In the genomic region with DNA sequence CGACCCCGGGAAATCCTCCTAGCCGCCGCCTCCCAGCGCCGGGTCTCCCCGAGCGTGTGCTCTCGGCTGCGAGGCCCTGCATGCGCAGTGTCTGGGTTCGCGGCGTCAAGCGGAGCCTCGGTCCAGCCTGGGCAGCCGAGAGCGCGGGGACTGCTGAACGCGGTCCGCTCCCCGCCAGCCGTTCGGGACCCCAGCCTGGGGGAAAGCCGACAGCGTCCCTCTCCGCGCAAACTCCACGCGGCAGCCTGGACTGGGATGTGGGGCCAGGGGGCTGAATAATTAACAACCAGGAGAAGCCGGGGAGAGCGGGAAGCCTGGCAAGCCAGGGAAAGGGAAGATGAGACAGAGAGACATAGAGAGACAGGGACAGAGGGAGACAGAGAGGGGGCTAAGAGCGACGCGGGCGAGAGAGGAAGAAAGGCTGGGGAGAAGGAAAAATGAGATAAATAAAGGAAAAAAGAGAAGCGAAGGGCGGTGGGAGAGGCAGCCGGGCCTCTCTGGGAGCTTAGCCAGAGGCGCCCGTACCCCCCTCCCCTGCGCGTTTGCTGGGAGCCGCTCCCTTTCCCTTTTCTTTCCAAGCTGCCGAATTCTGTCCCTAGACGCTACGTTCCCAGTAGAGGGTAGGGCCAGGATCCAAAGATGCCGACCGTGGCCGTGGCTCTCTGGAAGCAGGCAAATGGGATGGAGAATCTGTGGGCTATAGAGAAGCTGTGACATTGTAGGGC, we compare ENCODE assay signal across 8 cellular contexts.
DNase-seq lines count a peak whose midpoint lies in the region; ATAC-seq, FAIRE-seq and TF ChIP-seq lines count a peak whose summit lies in the region.

No MANE protein-coding gene starts in this region.

- H3K4me3 Mint-ChIP-seq in naive thymus-derived CD8-positive, alpha-beta T cell, result peak overlapping the region in 9 of 10 donors; percentile 6 to 90 (median 61)

- peaks cover 75 to 100% (median 86%) of the 10 kb centered on the region in 5 donors for H3K27me3 Mint-ChIP-seq in naive thymus-derived CD8-positive, alpha-beta T cell

- TF ChIP-seq CTCF in A549 (IDR thresholded peaks at IDR 0.05) (no peak), dorsolateral prefrontal cortex (IDR thresholded peaks at IDR 0.05 in 54 of 56, conservative IDR thresholded peaks at IDR 0.05 in 2 of 56; ENCODE audit: low read depth in 1 of 56, partially characterized antibody in 56 of 56) (no peak), foreskin keratinocyte (conservative IDR thresholded peaks at IDR 0.05) (no peak)

- POLR2A ChIA-PET in A549 (lab: Yijun Ruan, JAX), result no interaction called here
- POLR2A ChIA-PET in naive thymus-derived CD8-positive, alpha-beta T cell (lab: Charles Lee), result interaction anchor here (0.6 to 1.5 kb wide), 3 partner anchors 9 to 508 kb away, joined by 3 read pairs; no protein-coding TSS in a partner anchor

- H3K36me3 ChIP-seq in HUES6 (ENCODE audit: control insufficient read depth, insufficient read depth, low read length), result no peaks in the 10 kb centered on the region

- no peak overlapping the region for H3K9ac ChIP-seq in HUES6 (ENCODE audit: low read length)

- peaks cover 0 to 6% (median 0%) of the 10 kb centered on the region in 9 donors for H3K9me3 Mint-ChIP-seq in naive thymus-derived CD8-positive, alpha-beta T cell

- peaks cover 100% of the 10 kb centered on the region for H3K27me3 ChIP-seq in HUES6 (ENCODE audit: control insufficient read depth, insufficient read depth, low read length)
- H3K27me3 ChIP-seq in dorsolateral prefrontal cortex, result peaks cover 0 to 61% (median 6%) of the 10 kb centered on the region in 45 donors
- H3K27me3 ChIP-seq in foreskin keratinocyte, result peaks cover 100% of the 10 kb centered on the region

- no peak for TF ChIP-seq EP300 in A549 (IDR thresholded peaks at IDR 0.05)

- ATAC-seq in A549 (no peak), foreskin keratinocyte (no peak)
- peak; percentile 41 to 45 for ATAC-seq in naive thymus-derived CD8-positive, alpha-beta T cell

- peaks cover 16 to 45% (median 31%) of the 10 kb centered on the region in 4 donors for H3K4me1 Mint-ChIP-seq in naive thymus-derived CD8-positive, alpha-beta T cell

- no peak for FAIRE-seq in A549 (lab: Jason Lieb, UNC)

- H3K9me3 ChIP-seq in A549, result no peaks in the 10 kb centered on the region
- H3K9me3 ChIP-seq in HUES6 (ENCODE audit: control insufficient read depth, insufficient read depth, low read depth, low read length), result no peaks in the 10 kb centered on the region

- 86% methylated on average over 34 of the region's 51 CpGs for WGBS in A549 (ENCODE audit: missing lambda C conversion rate)

- H3K36me3 Mint-ChIP-seq in naive thymus-derived CD8-positive, alpha-beta T cell, result peaks cover 0 to 7% (median 0%) of the 10 kb centered on the region in 3 donors

- H3K27ac ChIP-seq in A549, result peak overlapping the region in 1 of 2 experiments; percentile 26; a peak in 1 of 6 replicates
- H3K27ac ChIP-seq in HUES6 (ENCODE audit: low read depth, low read length), result no peak overlapping the region
- H3K27ac ChIP-seq in dorsolateral prefrontal cortex, result peak overlapping the region in 58 of 59 donors; percentile 44 to 100 (median 88)
- no peak overlapping the region for H3K27ac ChIP-seq in foreskin keratinocyte

- CTCF ChIA-PET in A549 (lab: Yijun Ruan, JAX), result interaction anchor here (1.1 to 10.4 kb wide), 8 partner anchors 9 to 340 kb away, joined by 3 to 146 read pairs (median 5); no protein-coding TSS in a partner anchor

- H3K4me3 ChIP-seq in A549, result peak overlapping the region; percentile 25; the same call in 2 of the 3 replicates
- H3K4me3 ChIP-seq in HUES6 (ENCODE audit: low read depth, low read length), result peak overlapping the region; percentile 43
- H3K4me3 ChIP-seq in dorsolateral prefrontal cortex, result peak overlapping the region; percentile 27 to 75 (median 62)

- H3K4me1 ChIP-seq in A549, result no peaks in the 10 kb centered on the region
- peaks cover 57% of the 10 kb centered on the region for H3K4me1 ChIP-seq in HUES6 (ENCODE audit: control insufficient read depth, insufficient read depth, low read length)
- no peaks in the 10 kb centered on the region for H3K4me1 ChIP-seq in foreskin keratinocyte

- peak overlapping the region in 1 of 10 donors; percentile 65 for H3K27ac Mint-ChIP-seq in naive thymus-derived CD8-positive, alpha-beta T cell

- TF ChIP-seq RAD21 in A549 (conservative IDR thresholded peaks at IDR 0.05 in 1 of 2, IDR thresholded peaks at IDR 0.05 in 1 of 2), result no peak

- DNase-seq in A549 (ENCODE audit: low read depth in 1 of 2, low spot score in 1 of 2), result no peak
- no peak for DNase-seq in dorsolateral prefrontal cortex
- peak in 1 of 10 donors; percentile 15 for DNase-seq in naive thymus-derived CD8-positive, alpha-beta T cell
- no peak for DNase-seq in DMS114 treated with DMSO at 0.1 percent for 48 hours (lab: John Stamatoyannopoulos, UW; ENCODE audit: unreplicated experiment)
- DNase-seq in stimulated activated CD8-positive, alpha-beta memory T cell treated with anti-CD3 and anti-CD28 coated beads, Interleukin-4, amount 100 ng/mL, for 48 hours, result no peak
- DNase-seq in foreskin keratinocyte, result no peak
- DNase-seq in HuH-7 (ENCODE audit: low spot score), result no peak

- TF ChIP-seq POLR2A in A549 (IDR thresholded peaks at IDR 0.05; ENCODE audit: low read length), result no peak

- peak overlapping the region; percentile 71 for H3K4me2 ChIP-seq in A549

- intact Hi-C loops in dorsolateral prefrontal cortex (cut with DNase I), result loop anchor here in 1 of 2 donors (2.0 kb wide), 1 partner anchor 16 kb away; no protein-coding TSS in a partner anchor

TF ChIP-seq in A549, 52 proteins besides CTCF, POLR2A, EP300 and RAD21:
- TF ChIP-seq MAFK (IDR thresholded peaks at IDR 0.05; ENCODE audit: partially characterized antibody), result no peak
- no peak for TF ChIP-seq ZFP36 (IDR thresholded peaks at IDR 0.05; ENCODE audit: borderline replicate concordance, partially characterized antibody)
- TF ChIP-seq, protein P1, sequence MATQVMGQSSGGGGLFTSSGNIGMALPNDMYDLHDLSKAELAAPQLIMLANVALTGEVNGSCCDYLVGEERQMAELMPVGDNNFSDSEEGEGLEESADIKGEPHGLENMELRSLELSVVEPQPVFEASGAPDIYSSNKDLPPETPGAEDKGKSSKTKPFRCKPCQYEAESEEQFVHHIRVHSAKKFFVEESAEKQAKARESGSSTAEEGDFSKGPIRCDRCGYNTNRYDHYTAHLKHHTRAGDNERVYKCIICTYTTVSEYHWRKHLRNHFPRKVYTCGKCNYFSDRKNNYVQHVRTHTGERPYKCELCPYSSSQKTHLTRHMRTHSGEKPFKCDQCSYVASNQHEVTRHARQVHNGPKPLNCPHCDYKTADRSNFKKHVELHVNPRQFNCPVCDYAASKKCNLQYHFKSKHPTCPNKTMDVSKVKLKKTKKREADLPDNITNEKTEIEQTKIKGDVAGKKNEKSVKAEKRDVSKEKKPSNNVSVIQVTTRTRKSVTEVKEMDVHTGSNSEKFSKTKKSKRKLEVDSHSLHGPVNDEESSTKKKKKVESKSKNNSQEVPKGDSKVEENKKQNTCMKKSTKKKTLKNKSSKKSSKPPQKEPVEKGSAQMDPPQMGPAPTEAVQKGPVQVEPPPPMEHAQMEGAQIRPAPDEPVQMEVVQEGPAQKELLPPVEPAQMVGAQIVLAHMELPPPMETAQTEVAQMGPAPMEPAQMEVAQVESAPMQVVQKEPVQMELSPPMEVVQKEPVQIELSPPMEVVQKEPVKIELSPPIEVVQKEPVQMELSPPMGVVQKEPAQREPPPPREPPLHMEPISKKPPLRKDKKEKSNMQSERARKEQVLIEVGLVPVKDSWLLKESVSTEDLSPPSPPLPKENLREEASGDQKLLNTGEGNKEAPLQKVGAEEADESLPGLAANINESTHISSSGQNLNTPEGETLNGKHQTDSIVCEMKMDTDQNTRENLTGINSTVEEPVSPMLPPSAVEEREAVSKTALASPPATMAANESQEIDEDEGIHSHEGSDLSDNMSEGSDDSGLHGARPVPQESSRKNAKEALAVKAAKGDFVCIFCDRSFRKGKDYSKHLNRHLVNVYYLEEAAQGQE (IDR thresholded peaks at IDR 0.05), result no peak
- TF ChIP-seq HOXB13 (CRISPR knock-in tag; IDR thresholded peaks at IDR 0.05; ENCODE audit: low read depth), result no peak
- TF ChIP-seq JUNB (IDR thresholded peaks at IDR 0.05), result no peak
- TF ChIP-seq BHLHE40 (IDR thresholded peaks at IDR 0.05; ENCODE audit: low read depth, low read length), result no peak
- TF ChIP-seq HOXA7 (CRISPR knock-in tag; IDR thresholded peaks at IDR 0.05), result no peak
- TF ChIP-seq, protein P2, sequence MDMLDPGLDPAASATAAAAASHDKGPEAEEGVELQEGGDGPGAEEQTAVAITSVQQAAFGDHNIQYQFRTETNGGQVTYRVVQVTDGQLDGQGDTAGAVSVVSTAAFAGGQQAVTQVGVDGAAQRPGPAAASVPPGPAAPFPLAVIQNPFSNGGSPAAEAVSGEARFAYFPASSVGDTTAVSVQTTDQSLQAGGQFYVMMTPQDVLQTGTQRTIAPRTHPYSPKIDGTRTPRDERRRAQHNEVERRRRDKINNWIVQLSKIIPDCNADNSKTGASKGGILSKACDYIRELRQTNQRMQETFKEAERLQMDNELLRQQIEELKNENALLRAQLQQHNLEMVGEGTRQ (IDR thresholded peaks at IDR 0.05), result no peak
- TF ChIP-seq CBX2 (IDR thresholded peaks at IDR 0.05; ENCODE audit: borderline replicate concordance, low read depth), result no peak

Comparison
In these comparisons a context has a peak if more than half of its experiments do, and no peak if none do; other contexts are left out.
1. ATAC-seq: peak in naive thymus-derived CD8-positive, alpha-beta T cell (2 of 2); none in A549 (0 of 2) and foreskin keratinocyte (single experiment).
2. H3K27ac ChIP-seq: peak in dorsolateral prefrontal cortex (58 of 59); none in HUES6 (single experiment) and foreskin keratinocyte (single experiment).
3. Peak in every context shown above with its lines, with median percentiles within 50 percentile points of each other: H3K4me3 ChIP-seq.